25 cellular contexts compared by ENCODE assay signal in genomic region chr5:133457956-133458355, GRCh38.
"Had no signal": no experiment of that assay in that cellular context is flagged by ENCODE, and none has a peak within 500 bp of the region (broad histone marks: within the 10 kb centered on the region; RNA-seq: fewer than 3 reads in every experiment).

No MANE protein-coding gene starts in this region.

- H3K27me3 Mint-ChIP-seq: activated CD4-positive, alpha-beta T cell treated with anti-CD3 and anti-CD28 coated beads, Interleukin-2, amount 10 ng/mL, durations not matched to agents 7 days and 5 days had no signal

- H3K4me1 ChIP-seq: esophagus muscularis mucosa, gastrocnemius medialis, heart left ventricle, stomach, testis had no signal

- FAIRE-seq: TTC549 had no signal

- H3K4me1 Mint-ChIP-seq: activated CD4-positive, alpha-beta T cell treated with anti-CD3 and anti-CD28 coated beads, Interleukin-2, amount 10 ng/mL, durations not matched to agents 7 days and 5 days; activated CD8-positive, alpha-beta memory T cell treated with anti-CD3 and anti-CD28 coated beads, Interleukin-2, amount 10 ng/mL, durations not matched to agents 7 days and 5 days; activated naive CD4-positive, alpha-beta T cell treated with anti-CD3 and anti-CD28 coated beads, Interleukin-2, amount 10 ng/mL, durations not matched to agents 7 days and 5 days had no signal

- H3K27me3 ChIP-seq: gastrocnemius medialis, right lobe of liver, stomach, testis had no signal

- H3K36me3 Mint-ChIP-seq: activated CD8-positive, alpha-beta memory T cell treated with anti-CD3 and anti-CD28 coated beads, Interleukin-2, amount 10 ng/mL, durations not matched to agents 7 days and 5 days; activated naive CD4-positive, alpha-beta T cell treated with anti-CD3 and anti-CD28 coated beads, Interleukin-2, amount 10 ng/mL, durations not matched to agents 7 days and 5 days; brain; memory B cell; stimulated activated memory B cell treated with anti-CD40 and anti-IgM and Interleukin-4, amounts not matched to agents 10 μg/mL and 1 μg/mL and 100 μg/mL, for 72 hours had no signal

- H3K9me3 Mint-ChIP-seq: activated CD4-positive, alpha-beta T cell treated with anti-CD3 and anti-CD28 coated beads, Interleukin-2, amount 10 ng/mL, durations not matched to agents 7 days and 5 days; activated CD8-positive, alpha-beta T cell treated with anti-CD3 and anti-CD28 coated beads for 36 hours; activated naive CD4-positive, alpha-beta T cell treated with anti-CD3 and anti-CD28 coated beads, Interleukin-2, amount 10 ng/mL, durations not matched to agents 7 days and 5 days; brain; memory B cell; stimulated activated memory B cell treated with anti-CD40 and anti-IgM and Interleukin-4, amounts not matched to agents 10 μg/mL and 1 μg/mL and 100 μg/mL, for 72 hours had no signal

- H3K4me3 ChIP-seq: esophagus muscularis mucosa, gastrocnemius medialis, heart left ventricle, right lobe of liver, skin epidermis, stomach, testis had no signal

- DNase-seq: activated CD4-positive, alpha-beta T cell treated with anti-CD3 and anti-CD28 coated beads, Interleukin-2, amount 10 ng/mL, durations not matched to agents 7 days and 5 days; activated CD4-positive, CD25-positive, alpha-beta regulatory T cell treated with anti-CD3 and anti-CD28 coated beads, Interleukin-2, amount 50 U/mL, for 72 hours; activated CD8-positive, alpha-beta memory T cell treated with anti-CD3 and anti-CD28 coated beads, Interleukin-2, amount 10 ng/mL, durations not matched to agents 7 days and 5 days; activated CD8-positive, alpha-beta T cell treated with anti-CD3 and anti-CD28 coated beads for 36 hours; activated effector memory CD4-positive, alpha-beta T cell treated with anti-CD3 and anti-CD28 coated beads, Interleukin-2, amount 50 U/mL, for 16 hours; activated naive CD4-positive, alpha-beta T cell treated with anti-CD3 and anti-CD28 coated beads, Interleukin-2, amount 10 ng/mL, durations not matched to agents 7 days and 5 days; activated T-cell treated with anti-CD3 and anti-CD28 coated beads for 4 hours; aorta; caudate nucleus; effector memory CD4-positive, alpha-beta T cell; gastrocnemius medialis; heart left ventricle; islet precursor cell; left colon; occipital lobe; right lobe of liver; stomach; testis; WERI-Rb-1 had no signal

- H3K36me3 ChIP-seq: esophagus muscularis mucosa, gastrocnemius medialis, heart left ventricle, right lobe of liver, stomach, WERI-Rb-1 had no signal

- H3K27ac ChIP-seq: esophagus muscularis mucosa, gastrocnemius medialis, heart left ventricle, skin epidermis, stomach, testis, WERI-Rb-1 had no signal

- ATAC-seq: activated CD8-positive, alpha-beta memory T cell treated with anti-CD3 and anti-CD28 coated beads, Interleukin-2, amount 10 ng/mL, durations not matched to agents 7 days and 5 days; activated CD8-positive, alpha-beta T cell treated with anti-CD3 and anti-CD28 coated beads for 36 hours; gastrocnemius medialis; heart left ventricle; left colon had no signal

- H3K9me3 ChIP-seq: esophagus muscularis mucosa, gastrocnemius medialis, heart left ventricle, right lobe of liver, stomach, testis had no signal

- H3K4me3 Mint-ChIP-seq: activated CD4-positive, alpha-beta T cell treated with anti-CD3 and anti-CD28 coated beads, Interleukin-2, amount 10 ng/mL, durations not matched to agents 7 days and 5 days; activated CD8-positive, alpha-beta memory T cell treated with anti-CD3 and anti-CD28 coated beads, Interleukin-2, amount 10 ng/mL, durations not matched to agents 7 days and 5 days; activated CD8-positive, alpha-beta T cell treated with anti-CD3 and anti-CD28 coated beads for 36 hours; activated naive CD4-positive, alpha-beta T cell treated with anti-CD3 and anti-CD28 coated beads, Interleukin-2, amount 10 ng/mL, durations not matched to agents 7 days and 5 days; brain; memory B cell; stimulated activated memory B cell treated with anti-CD40 and anti-IgM and Interleukin-4, amounts not matched to agents 10 μg/mL and 1 μg/mL and 100 μg/mL, for 72 hours had no signal

- H3K27ac Mint-ChIP-seq: activated CD4-positive, alpha-beta T cell treated with anti-CD3 and anti-CD28 coated beads, Interleukin-2, amount 10 ng/mL, durations not matched to agents 7 days and 5 days; activated CD8-positive, alpha-beta memory T cell treated with anti-CD3 and anti-CD28 coated beads, Interleukin-2, amount 10 ng/mL, durations not matched to agents 7 days and 5 days; activated CD8-positive, alpha-beta T cell treated with anti-CD3 and anti-CD28 coated beads for 36 hours; activated naive CD4-positive, alpha-beta T cell treated with anti-CD3 and anti-CD28 coated beads, Interleukin-2, amount 10 ng/mL, durations not matched to agents 7 days and 5 days; memory B cell; stimulated activated memory B cell treated with anti-CD40 and anti-IgM and Interleukin-4, amounts not matched to agents 10 μg/mL and 1 μg/mL and 100 μg/mL, for 72 hours had no signal
